8 cellular contexts compared by ENCODE assay signal in the genomic region with DNA sequence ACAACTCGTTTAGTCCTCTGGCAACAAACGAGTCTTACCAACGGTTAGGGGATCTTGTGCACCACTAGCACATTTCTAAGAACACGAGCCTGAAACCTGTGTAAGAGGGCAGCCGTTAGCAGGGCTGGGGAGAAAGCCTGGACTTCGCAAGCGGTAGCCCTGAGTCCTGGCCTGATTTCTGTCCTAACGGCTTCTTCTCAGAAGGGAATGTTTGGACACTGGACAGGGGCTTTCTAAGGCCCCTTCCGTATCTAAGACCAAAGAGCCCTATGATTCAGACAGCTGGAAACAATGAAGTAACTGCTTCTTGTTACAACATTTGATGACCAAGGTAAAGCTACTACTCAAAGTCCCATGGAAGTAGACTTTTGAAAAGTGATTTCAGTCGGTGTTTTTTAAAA. TPM values are rescaled to one million over a fixed set of nuclear protein-coding genes. Genes with fewer than 3 reads are reported as not detected.
A peak's percentile ranks its signal among the peaks of the same experiment; 100 is the strongest.
DNase-seq lines count a peak whose midpoint lies in the region; ATAC-seq and TF ChIP-seq lines count a peak whose summit lies in the region.

No MANE protein-coding gene starts in this region.

- no peak for DNase-seq in CD8-positive, alpha-beta T cell
- DNase-seq in Karpas-422 (no peak), mammary epithelial cell (no peak), myocyte (ENCODE audit: low read depth) (peak; percentile 52), cerebellum (ENCODE audit: low spot score) (no peak), DMS114 treated with DMSO at 0.1 percent for 48 hours (lab: John Stamatoyannopoulos, UW; ENCODE audit: unreplicated experiment) (no peak)

- dilution Hi-C loops in mammary epithelial cell (cut with HindIII; ENCODE audit: low sequenced_read_pairs), result no loop called here

- peaks cover 33% of the 10 kb centered on the region for H4K20me1 ChIP-seq in Karpas-422 (ENCODE audit: insufficient read depth, low read depth, low read length)
- peaks cover 7% of the 10 kb centered on the region for H4K20me1 ChIP-seq in mammary epithelial cell (ENCODE audit: insufficient read depth, low read length)

- H3K27me3 Mint-ChIP-seq in CD8-positive, alpha-beta T cell (ENCODE audit: low read depth), result no peaks in the 10 kb centered on the region

- H3K27ac Mint-ChIP-seq in CD8-positive, alpha-beta T cell, result peak overlapping the region; percentile 90

- TF ChIP-seq CTCF in CD8-positive, alpha-beta T cell (IDR thresholded peaks at IDR 0.05), result no peak
- no peak for TF ChIP-seq CTCF in mammary epithelial cell (conservative IDR thresholded peaks at IDR 0.05 in 1 of 2, IDR thresholded peaks at IDR 0.05 in 1 of 2; ENCODE audit: extremely low read depth in 1 of 2, insufficient read depth in 1 of 2, low read depth in 1 of 2, low read length in 2 of 2)

- 75% methylated on average over 10 of the region's 10 CpGs for WGBS in mammary epithelial cell (ENCODE audit: low coverage, missing lambda C conversion rate)

- H3K9me3 Mint-ChIP-seq in CD8-positive, alpha-beta T cell, result no peaks in the 10 kb centered on the region

- H3K9me2 ChIP-seq in Karpas-422 (replicated peaks; ENCODE audit: insufficient read depth, low read length), result no peaks in the 10 kb centered on the region

- intact Hi-C loops in CD8-positive, alpha-beta T cell (cut with DNase I, micrococcal nuclease), result loop anchor here (5.0 to 10.0 kb wide), 4 partner anchors 95 to 1672 kb away; partner anchors contain the start of genes TUBGCP3 (in 2 of the 2) and NAXD (in 1 of the 2)
- intact Hi-C loops in mammary epithelial cell (cut with micrococcal nuclease), result loop anchor here (10.0 kb wide), 2 partner anchors 302 to 688 kb away; no protein-coding TSS in a partner anchor

- no TSS peak for BruUV-seq in mammary epithelial cell (replicated peaks; lab: Mats Ljungman, UMichigan)

- peak overlapping the region; percentile 85 for H3K4me2 ChIP-seq in Karpas-422 (ENCODE audit: low read depth, low read length, poor library complexity, severe bottlenecking)
- H3K4me2 ChIP-seq in mammary epithelial cell (ENCODE audit: insufficient read depth, low read depth, low read length), result peak overlapping the region; percentile 91

- no peaks in the 10 kb centered on the region for H3K27me3 ChIP-seq in CD8-positive, alpha-beta T cell (ENCODE audit: insufficient read depth, low read length)
- H3K27me3 ChIP-seq in Karpas-422 (ENCODE audit: low read length) (no peaks in the 10 kb centered on the region), mammary epithelial cell (ENCODE audit: insufficient read depth, low read length) (no peaks in the 10 kb centered on the region)

- no peaks in the 10 kb centered on the region for H3K9me3 ChIP-seq in CD8-positive, alpha-beta T cell (ENCODE audit: low read length)
- H3K9me3 ChIP-seq in Karpas-422 (ENCODE audit: low read length) (no peaks in the 10 kb centered on the region), mammary epithelial cell (replicated peaks; ENCODE audit: insufficient read depth, low read length) (no peaks in the 10 kb centered on the region)

- CTCF ChIA-PET in CD8-positive, alpha-beta T cell (lab: Charles Lee), result interaction anchor here (1.3 kb wide), 1 partner anchor 8 kb away, joined by 7 read pairs; no protein-coding TSS in a partner anchor
- CTCF ChIA-PET in mammary epithelial cell (lab: Charles Lee; ENCODE audit: low non-redundant PET), result no interaction called here

- H3K9ac ChIP-seq in Karpas-422 (ENCODE audit: low read length), result peak overlapping the region; percentile 98; the same call in 1 of the 2 replicates
- no peak overlapping the region for H3K9ac ChIP-seq in mammary epithelial cell (ENCODE audit: insufficient read depth, low read length)

- peaks cover 70% of the 10 kb centered on the region for H3K4me1 Mint-ChIP-seq in CD8-positive, alpha-beta T cell (ENCODE audit: low read depth)

- no peaks in the 10 kb centered on the region for H3K36me3 ChIP-seq in CD8-positive, alpha-beta T cell (ENCODE audit: insufficient read depth, low read length)
- H3K36me3 ChIP-seq in Karpas-422 (ENCODE audit: insufficient read depth, low read length) (peaks cover 23% of the 10 kb centered on the region; the same call in 1 of the 2 replicates), mammary epithelial cell (ENCODE audit: insufficient read depth, low read length) (peaks cover 12% of the 10 kb centered on the region)

- ATAC-seq in CD8-positive, alpha-beta T cell, result no peak
- ATAC-seq in HG03025 (IDR thresholded peaks at IDR 0.05; ENCODE audit: low FRiP score, unreplicated experiment) (no peak), GM18868 (IDR thresholded peaks at IDR 0.05; ENCODE audit: unreplicated experiment) (no peak)

- no peak overlapping the region for H2AFZ ChIP-seq in Karpas-422 (ENCODE audit: low read length)
- H2AFZ ChIP-seq in mammary epithelial cell (ENCODE audit: low read depth, low read length), result no peak overlapping the region

- H3K4me1 ChIP-seq in CD8-positive, alpha-beta T cell (ENCODE audit: insufficient read depth, low read length), result peaks cover 36% of the 10 kb centered on the region
- H3K4me1 ChIP-seq in Karpas-422 (ENCODE audit: low read length) (peaks cover 36% of the 10 kb centered on the region), mammary epithelial cell (ENCODE audit: insufficient read depth, low read length) (peaks cover 59% of the 10 kb centered on the region)

- H3K4me3 Mint-ChIP-seq in CD8-positive, alpha-beta T cell, result peak overlapping the region; percentile 92

- in situ Hi-C loops in mammary epithelial cell (cut with MboI; ENCODE audit: low sequenced_read_pairs in 2 of 2), result loop anchor here in 1 of 2 donors (25.0 kb wide), 1 partner anchor 300 kb away; no protein-coding TSS in a partner anchor

- H3K79me2 ChIP-seq in Karpas-422 (ENCODE audit: low read length), result peaks cover 66% of the 10 kb centered on the region
- H3K79me2 ChIP-seq in mammary epithelial cell (ENCODE audit: insufficient read depth, low read length), result peaks cover 58% of the 10 kb centered on the region

- no peak overlapping the region for H3K27ac ChIP-seq in CD8-positive, alpha-beta T cell (ENCODE audit: low read depth, low read length)
- H3K27ac ChIP-seq in Karpas-422 (ENCODE audit: low read length), result peak overlapping the region; percentile 83; the same call in 1 of the 2 replicates
- H3K27ac ChIP-seq in mammary epithelial cell (ENCODE audit: insufficient read depth, low read depth, low read length), result peak overlapping the region; percentile 87

- POLR2A ChIA-PET in CD8-positive, alpha-beta T cell (lab: Charles Lee), result interaction anchor here (1.1 kb wide), 1 partner anchor 9 kb away, joined by 3 read pairs; no protein-coding TSS in a partner anchor

- peaks cover 37% of the 10 kb centered on the region for H3K36me3 Mint-ChIP-seq in CD8-positive, alpha-beta T cell

- H3K4me3 ChIP-seq in CD8-positive, alpha-beta T cell (ENCODE audit: low read depth, low read length), result no peak overlapping the region
- H3K4me3 ChIP-seq in Karpas-422 (ENCODE audit: low read length), result peak overlapping the region; percentile 97
- peak overlapping the region; percentile 5 to 77 (median 62) for H3K4me3 ChIP-seq in mammary epithelial cell (replicated peaks in 1 of 3; ENCODE audit: insufficient read depth in 1 of 3, low read depth in 2 of 3, low read length in 3 of 3)

RNA-seq across cellular contexts. Expression of gene ANKRD10, which starts 2.2 kb away (rescaled TPM):
- 10 to 100 TPM; 71.5 to 75.0 TPM for total RNA-seq in CD8-positive, alpha-beta T cell
- 107 and 168 TPM in 2 replicates for total RNA-seq in Karpas-422 (2014; rRNA removed; shearing (Covaris generic); ENCODE audit: low replicate concordance)
- total RNA-seq in mammary epithelial cell (10 to 100 TPM; 45.3 to 50.3 TPM), myocyte (1,506 and 1,796 TPM in 2 replicates), cerebellum (253 TPM)
- polyA plus RNA-seq in mammary epithelial cell, result 18.3 TPM
- polyA minus RNA-seq in mammary epithelial cell, result 15.6 TPM
- polyA plus RNA-seq in myocyte (2012), result 393 TPM
